In the genomic region with DNA sequence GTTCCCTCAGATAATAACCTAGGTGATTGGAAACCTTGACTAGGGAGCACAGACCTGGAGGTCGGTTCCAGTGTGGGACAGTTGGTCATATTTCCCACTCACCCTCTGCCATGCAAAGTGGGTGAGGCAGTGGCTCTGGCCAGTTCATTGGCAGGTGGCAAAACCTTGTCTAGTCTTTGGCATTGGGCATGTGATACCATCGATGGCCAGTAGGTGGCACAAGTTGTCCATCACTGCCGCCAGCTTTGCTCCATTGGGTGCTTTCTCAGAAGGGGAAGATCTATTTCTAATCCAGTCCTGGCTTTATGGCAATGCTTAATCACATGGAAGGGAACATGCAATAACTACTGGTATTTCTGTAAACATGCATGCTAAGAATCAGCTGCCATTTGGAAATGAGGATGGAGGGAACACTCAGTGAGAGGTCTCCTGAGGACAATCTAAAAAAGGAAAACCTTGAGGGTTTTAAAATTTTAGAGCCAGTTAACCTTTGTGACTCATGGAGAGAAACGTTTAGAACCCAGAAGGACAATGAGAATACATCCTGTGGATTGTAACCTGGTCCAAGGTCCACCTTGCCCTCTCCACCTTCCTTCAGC, we compare ENCODE assay signal across 8 cellular contexts.
A peak's percentile ranks its signal among the peaks of the same experiment; 100 is the strongest.
DNase-seq lines count a peak whose midpoint lies in the region; ATAC-seq, FAIRE-seq and TF ChIP-seq lines count a peak whose summit lies in the region.
"Not testable (repeated sequence)": the region's sequence is repeated elsewhere in the genome, so short reads cannot be mapped to it uniquely, and the experiment has no call there.

No MANE protein-coding gene starts in this region.

- peak; percentile 19 for DNase-seq in BJ (ENCODE audit: low read depth)
- not testable (repeated sequence) for DNase-seq in GM19239 (ENCODE audit: insufficient read length, low spot score); ascending aorta (ENCODE audit: low spot score in 2 of 2)
- peak; percentile 30 for DNase-seq in RPMI7951 (ENCODE audit: low read depth)
- peak; percentile 21 for DNase-seq in fibroblast of pulmonary artery (ENCODE audit: low read depth)
- DNase-seq in skeletal muscle cell (ENCODE audit: low read depth), result peak; percentile 5

- H3K9me3 ChIP-seq in ascending aorta; liver (ENCODE audit: control insufficient read depth in 4 of 4, low read length in 3 of 4): not testable (repeated sequence)

- TF ChIP-seq RAD21 in liver (IDR thresholded peaks at IDR 0.05), result peak; percentile 73 to 78

- FAIRE-seq in GM19239 (lab: Jason Lieb, UNC), result peak; percentile 96

- CTCF ChIA-PET in BJ (lab: Yijun Ruan, JAX), result not testable (repeated sequence)

- POLR2A ChIA-PET in BJ (lab: Charles Lee), result not testable (repeated sequence)

- WGBS in liver, result 0% methylated on average over 2 of the region's 4 CpGs

- peak; percentile 62 for ATAC-seq in HG02884 (IDR thresholded peaks at IDR 0.05; ENCODE audit: unreplicated experiment)

- intact Hi-C loops in ascending aorta (cut with DNase I), result not testable (repeated sequence)

- peak; percentile 41; the same call in 1 of the 2 replicates for TF ChIP-seq CTCF in BJ (IDR thresholded peaks at IDR 0.05; ENCODE audit: insufficient read depth, low read depth, low read length)
- peak in 2 of 3 experiments; percentile 38 to 45 for TF ChIP-seq CTCF in ascending aorta (IDR thresholded peaks at IDR 0.05)
- peak; percentile 30 for TF ChIP-seq CTCF in fibroblast of pulmonary artery (IDR thresholded peaks at IDR 0.05; ENCODE audit: low read length, missing control alignments)
- TF ChIP-seq CTCF in liver (IDR thresholded peaks at IDR 0.05; ENCODE audit: low read depth, low read length, missing input control), result not testable (repeated sequence)

- H3K27me3 ChIP-seq in BJ (ENCODE audit: control insufficient read depth, insufficient read depth, low read length); ascending aorta; liver (ENCODE audit: control insufficient read depth in 4 of 4, insufficient read depth in 4 of 4, low read length in 3 of 4): not testable (repeated sequence)

- not testable (repeated sequence) for H3K36me3 ChIP-seq in BJ (ENCODE audit: control insufficient read depth, insufficient read depth, low read length); ascending aorta; liver (ENCODE audit: control insufficient read depth in 4 of 4, insufficient read depth in 3 of 4, low read depth in 1 of 4, low read length in 3 of 4)

- H3K9ac ChIP-seq in liver (ENCODE audit: low read depth in 1 of 2, low read length in 2 of 2), result not testable (repeated sequence)

- not testable (repeated sequence) for H3K4me3 ChIP-seq in BJ (ENCODE audit: low read depth, low read length); ascending aorta; fibroblast of pulmonary artery (replicated peaks; ENCODE audit: low read depth, low read length); liver (ENCODE audit: low read depth in 1 of 3, low read length in 3 of 3); skeletal muscle cell (ENCODE audit: low read depth, low read length)

- H3K27ac ChIP-seq in ascending aorta; liver (ENCODE audit: low read depth in 1 of 2, low read length in 2 of 2): not testable (repeated sequence)

- not testable (repeated sequence) for H3K4me1 ChIP-seq in ascending aorta; liver (ENCODE audit: control insufficient read depth in 4 of 4, insufficient read depth in 4 of 4, low read length in 3 of 4)
